Comparison of ENCODE assay signal across 11 cellular contexts in the genomic region with DNA sequence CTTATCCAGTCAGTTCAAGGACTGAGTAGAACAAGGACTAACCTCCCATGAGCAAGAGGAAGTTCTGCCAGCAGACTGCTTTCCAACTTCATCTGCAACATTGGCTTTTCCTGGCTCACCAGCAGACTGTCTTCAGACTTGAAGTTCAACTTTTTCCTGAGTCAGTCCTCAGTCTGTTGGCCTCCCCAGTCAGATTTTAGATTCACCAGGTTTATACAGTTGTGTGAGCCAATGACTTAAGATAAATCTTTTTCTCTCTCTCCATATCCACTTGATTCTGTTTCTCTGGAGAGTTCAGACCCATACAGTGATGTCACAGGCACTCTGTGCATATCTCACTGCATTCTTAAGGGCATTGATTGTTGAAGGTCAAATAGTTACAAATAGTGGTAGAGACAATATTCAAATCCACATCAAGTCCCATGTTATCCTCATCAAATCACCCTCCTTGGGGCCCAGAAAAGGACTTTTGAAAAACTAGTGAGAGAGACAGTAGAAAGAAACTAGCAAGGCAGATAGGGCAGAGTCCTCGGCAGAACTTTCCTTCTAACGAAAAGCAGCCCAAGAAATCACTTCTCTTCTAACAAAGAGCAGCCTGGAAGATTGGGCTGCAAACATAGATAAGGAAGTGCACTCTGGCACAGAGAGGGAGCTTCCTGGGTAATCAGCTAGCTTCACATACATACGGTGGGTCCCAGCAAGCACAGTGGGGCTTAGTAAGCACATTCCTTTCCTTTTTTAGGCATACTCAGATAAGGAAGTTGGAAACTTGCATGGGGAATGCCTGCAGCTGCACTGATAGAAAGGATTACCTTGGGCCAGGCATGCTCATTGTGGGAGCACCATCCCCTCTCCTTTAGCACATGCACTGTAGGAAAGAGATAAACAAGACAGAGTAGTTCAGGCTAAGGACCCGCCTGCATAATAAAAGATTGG.
DNase-seq lines count a peak whose midpoint lies in the region; ATAC-seq, FAIRE-seq and TF ChIP-seq lines count a peak whose summit lies in the region.
"Had no signal": no experiment of that assay in that cellular context is flagged by ENCODE, and none has a peak within 500 bp of the region (broad histone marks: within the 10 kb centered on the region; RNA-seq: fewer than 3 reads in every experiment).

No MANE protein-coding gene starts in this region.

- FAIRE-seq in GM19239 (lab: Jason Lieb, UNC): no peak

- H3K23ac ChIP-seq in neuronal stem cell (ENCODE audit: low read depth, low read length, poor library complexity): no peak overlapping the region

- DNase-seq in AG10803 (ENCODE audit: low read depth) (peak; percentile 8), SJCRH30 (peak; percentile 29 to 31), Right ventricle myocardium superior (no peak), neuronal stem cell (ENCODE audit: low spot score) (peak; percentile 2), GM19239 (ENCODE audit: insufficient read length, low spot score) (no peak), SW 1271 (lab: John Stamatoyannopoulos, UW) (no peak)
- DNase-seq: NCI-H1048; stimulated activated naive B cell treated with anti-CD40 and anti-IgM and Interleukin-4, amounts not matched to agents 10 μg/mL and 1 μg/mL and 100 μg/mL, for 72 hours had no signal

- no peak overlapping the region for H2AK5ac ChIP-seq in neuronal stem cell (ENCODE audit: low read depth, low read length)

- H3K4me3 ChIP-seq in AG10803 (ENCODE audit: low read length): no peak overlapping the region
- H3K4me3 ChIP-seq in SJCRH30: no peak overlapping the region
- H3K4me3 ChIP-seq in neuronal stem cell (ENCODE audit: low read length in 2 of 2): no peak overlapping the region
- H3K4me3 ChIP-seq: skin epidermis had no signal

- no peak overlapping the region for H2BK120ac ChIP-seq in neuronal stem cell (ENCODE audit: low read depth, low read length)

- no peak overlapping the region for H3K14ac ChIP-seq in neuronal stem cell (ENCODE audit: low read length)

- no peak overlapping the region for H3K4me2 ChIP-seq in neuronal stem cell (ENCODE audit: insufficient read depth, low read length, poor library complexity, severe bottlenecking)

- no peak overlapping the region for H3K9ac ChIP-seq in neuronal stem cell (ENCODE audit: low read depth, low read length, poor library complexity)

- no peak for TF ChIP-seq CTCF in AG10803 (conservative IDR thresholded peaks at IDR 0.05; ENCODE audit: low read length)

- no peak overlapping the region for H2BK5ac ChIP-seq in neuronal stem cell (ENCODE audit: low read length)

- no peak overlapping the region for H2BK15ac ChIP-seq in neuronal stem cell (ENCODE audit: low read length)

- intact Hi-C loops in Right ventricle myocardium superior (cut with DNase I): no loop called here

- H3K9me3 ChIP-seq in SJCRH30 (replicated peaks) (peaks cover 14% of the 10 kb centered on the region), neuronal stem cell (replicated peaks in 1 of 2; ENCODE audit: control insufficient read depth in 2 of 2, insufficient read depth in 1 of 2, low read depth in 1 of 2, low read length in 2 of 2) (no peaks in the 10 kb centered on the region)

- no peak overlapping the region for H4K91ac ChIP-seq in neuronal stem cell (ENCODE audit: low read depth, low read length, poor library complexity)

- H2AFZ ChIP-seq in neuronal stem cell (ENCODE audit: low read length): peak overlapping the region; percentile 57

- H3K27me3 ChIP-seq in SJCRH30 (no peaks in the 10 kb centered on the region), neuronal stem cell (ENCODE audit: control insufficient read depth in 3 of 3, insufficient read depth in 3 of 3, low read depth in 1 of 3, low read length in 3 of 3) (no peaks in the 10 kb centered on the region)

- peak; percentile 75 for ATAC-seq in Right ventricle myocardium superior (ENCODE audit: poor library complexity)
- no peak for ATAC-seq in HG03025 (IDR thresholded peaks at IDR 0.05; ENCODE audit: low FRiP score, unreplicated experiment)
- no peak for ATAC-seq in HG03460 (IDR thresholded peaks at IDR 0.05; ENCODE audit: unreplicated experiment)
- ATAC-seq: stimulated activated naive B cell treated with anti-CD40 and anti-IgM and Interleukin-4, amounts not matched to agents 10 μg/mL and 1 μg/mL and 100 μg/mL, for 72 hours had no signal

- no peak overlapping the region for H2BK12ac ChIP-seq in neuronal stem cell (ENCODE audit: low read length)

- H4K8ac ChIP-seq in neuronal stem cell (ENCODE audit: low read depth, low read length): no peak overlapping the region

- H3K4ac ChIP-seq in neuronal stem cell (ENCODE audit: low read length): no peak overlapping the region

- no CpG with 5 or more reads among the region's 4 CpGs for WGBS in neuronal stem cell (ENCODE audit: extremely low coverage in 2 of 2, insufficient read length in 2 of 2, insufficient replicate concordance in 1 of 2), 2 donors

- H3K36me3 ChIP-seq in SJCRH30 (no peaks in the 10 kb centered on the region), neuronal stem cell (replicated peaks in 1 of 2; ENCODE audit: control insufficient read depth in 2 of 2, insufficient read depth in 2 of 2, low read length in 2 of 2) (no peaks in the 10 kb centered on the region)

- H3K27ac ChIP-seq in SJCRH30 (no peak overlapping the region), neuronal stem cell (replicated peaks; ENCODE audit: low read length) (peak overlapping the region; percentile 8)

- no peak overlapping the region for H3K18ac ChIP-seq in neuronal stem cell (ENCODE audit: low read length)

- H3K4me1 ChIP-seq in SJCRH30 (peaks cover 32% of the 10 kb centered on the region), neuronal stem cell (ENCODE audit: control insufficient read depth in 2 of 2, insufficient read depth in 1 of 2, low read depth in 1 of 2, low read length in 2 of 2) (peaks cover 0 to 3% of the 10 kb centered on the region in 2 donors)

- no peaks in the 10 kb centered on the region for H3K79me1 ChIP-seq in neuronal stem cell (ENCODE audit: low read depth, low read length)

Comparison
In these comparisons a context has a peak if more than half of its experiments do, and no peak if none do; other contexts are left out.
1. DNase-seq: peak in AG10803 (single experiment), SJCRH30 (2 of 2) and neuronal stem cell (single experiment); none in Right ventricle myocardium superior (single experiment), GM19239 (single experiment) and SW 1271 (0 of 2).